1 cellular context compared by ENCODE assay signal in genomic region chr9:21684231-21684630, GRCh38.
TF ChIP-seq lines count a peak whose summit lies in the region.

No MANE protein-coding gene starts in this region.

TF ChIP-seq in endothelial cell of umbilical vein, 7 proteins besides CTCF, POLR2A, EP300 and RAD21:
- TF ChIP-seq JUN (IDR thresholded peaks at IDR 0.05; ENCODE audit: borderline replicate concordance, insufficient read depth, insufficient read length, low read depth) = no peak
- no peak for TF ChIP-seq EZH2 (IDR thresholded peaks at IDR 0.05; ENCODE audit: borderline replicate concordance, low read depth, low read length, severe bottlenecking)
- no peak for TF ChIP-seq GATA2 (IDR thresholded peaks at IDR 0.05; ENCODE audit: insufficient read depth, insufficient read length, low read depth, low read length)
- TF ChIP-seq FOS (IDR thresholded peaks at IDR 0.05; ENCODE audit: borderline replicate concordance, insufficient read depth, low read length) = no peak
- TF ChIP-seq MYC (IDR thresholded peaks at IDR 0.05; ENCODE audit: low read depth, low read length) = no peak
- no peak for TF ChIP-seq POLR2AphosphoS5 (IDR thresholded peaks at IDR 0.05; ENCODE audit: insufficient read depth, low read depth, low read length)
- TF ChIP-seq MAX (IDR thresholded peaks at IDR 0.05; ENCODE audit: insufficient read depth, insufficient read length) = no peak
